In the genomic region with DNA sequence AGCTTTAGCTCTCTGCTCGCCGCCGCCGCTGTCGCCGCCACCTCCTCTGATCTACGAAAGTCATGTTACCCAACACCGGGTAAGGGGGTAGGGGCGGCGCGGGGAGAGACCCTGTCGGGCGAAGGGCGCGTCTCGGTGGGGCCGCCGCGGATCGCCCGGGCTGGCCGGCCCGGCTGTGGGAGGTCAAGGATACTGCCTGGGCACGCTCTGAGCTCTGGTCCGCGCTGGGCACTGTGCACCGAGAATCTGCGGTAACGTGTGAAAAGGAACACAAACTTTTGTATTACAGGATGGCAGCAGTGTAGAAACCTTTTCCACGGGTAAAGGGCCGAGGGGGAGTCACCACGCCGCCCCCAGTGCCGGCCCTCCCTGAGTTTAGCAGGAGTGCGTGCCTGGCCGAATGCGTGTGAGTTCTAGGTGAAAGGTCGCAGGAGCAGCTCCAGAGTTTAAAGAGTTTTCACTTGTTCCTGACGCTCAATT, we compare ENCODE assay signal across 8 cellular contexts. TPM values are rescaled to one million over a fixed set of nuclear protein-coding genes. Genes with fewer than 3 reads are reported as not detected.
DNase-seq lines count a peak whose midpoint lies in the region; ATAC-seq and TF ChIP-seq lines count a peak whose summit lies in the region.

A gene (plus strand): TSS at position 7 of the 480 bp plus-strand sequence. CDS start 56 bp downstream, at position 63.

- peak within 1 kb of the TSS; percentile 84 to 99 (median 97) for H3K27ac Mint-ChIP-seq in naive thymus-derived CD4-positive, alpha-beta T cell

- H3K27me3 Mint-ChIP-seq in naive thymus-derived CD4-positive, alpha-beta T cell: no peaks in the 10 kb centered on the region

- TF ChIP-seq POLR2A in uterus (IDR thresholded peaks at IDR 0.05): no peak

- peaks cover 24 to 66% (median 54%) of the 10 kb centered on the region in 7 donors for H3K4me1 Mint-ChIP-seq in naive thymus-derived CD4-positive, alpha-beta T cell

- peaks cover 14 to 17% of the 10 kb centered on the region in 2 donors for H3K4me1 ChIP-seq in naive thymus-derived CD4-positive, alpha-beta T cell (ENCODE audit: control insufficient read depth in 2 of 2, insufficient read depth in 2 of 2, low read length in 2 of 2)
- peaks cover 4 to 10% of the 10 kb centered on the region in 2 donors for H3K4me1 ChIP-seq in uterus

- H3K27me3 ChIP-seq in naive thymus-derived CD4-positive, alpha-beta T cell (ENCODE audit: control insufficient read depth in 2 of 2, insufficient read depth in 2 of 2, low read length in 2 of 2): no peaks in the 10 kb centered on the region
- no peaks in the 10 kb centered on the region for H3K27me3 ChIP-seq in uterus

- peaks cover 0 to 10% (median 5%) of the 10 kb centered on the region in 5 donors for H3K36me3 Mint-ChIP-seq in naive thymus-derived CD4-positive, alpha-beta T cell

- ATAC-seq in GM19351 (IDR thresholded peaks at IDR 0.05; ENCODE audit: unreplicated experiment): peak; percentile 19
- peak; percentile 20 for ATAC-seq in HG03457 (IDR thresholded peaks at IDR 0.05; ENCODE audit: unreplicated experiment)
- ATAC-seq in esophagus mucosa: peak; percentile 34
- ATAC-seq in naive thymus-derived CD4-positive, alpha-beta T cell: no peak

- H3K9me3 ChIP-seq in naive thymus-derived CD4-positive, alpha-beta T cell (ENCODE audit: control insufficient read depth in 2 of 3, low read length in 3 of 3): no peaks in the 10 kb centered on the region
- no peaks in the 10 kb centered on the region for H3K9me3 ChIP-seq in uterus

- POLR2A ChIA-PET in naive thymus-derived CD4-positive, alpha-beta T cell (lab: Charles Lee): interaction anchor here (0.7 to 2.6 kb wide), 12 partner anchors 24 to 484 kb away, joined by 3 to 20 read pairs (median 4); a partner anchor contains a TSS

- peaks cover 0 to 8% (median 0%) of the 10 kb centered on the region in 3 experiments for H3K36me3 ChIP-seq in naive thymus-derived CD4-positive, alpha-beta T cell (ENCODE audit: control insufficient read depth in 2 of 3, insufficient read depth in 3 of 3, low read length in 3 of 3)
- no peaks in the 10 kb centered on the region for H3K36me3 ChIP-seq in uterus

- intact Hi-C loops in naive thymus-derived CD4-positive, alpha-beta T cell (cut with micrococcal nuclease): loop anchor here in 1 of 2 donors (2.0 kb wide), 1 partner anchor 371 kb away; a partner anchor contains a TSS
- intact Hi-C loops in uterus (cut with DNase I; ENCODE audit: low total_unique reads): no loop called here

- peak within 1 kb of the TSS; percentile 78 for H3K4me3 ChIP-seq in naive thymus-derived CD4-positive, alpha-beta T cell (ENCODE audit: low read length)
- peak within 1 kb of the TSS; percentile 57 to 94 for H3K4me3 ChIP-seq in uterus

- CTCF ChIA-PET in naive thymus-derived CD4-positive, alpha-beta T cell (lab: Charles Lee): interaction anchor here (0.7 to 1.5 kb wide), 2 partner anchors 19 to 58 kb away, joined by 3 to 4 read pairs; no protein-coding TSS in a partner anchor

- peak within 1 kb of the TSS; percentile 86 to 100 (median 99) for H3K4me3 Mint-ChIP-seq in naive thymus-derived CD4-positive, alpha-beta T cell

- DNase-seq in T1000 (lab: John Stamatoyannopoulos, UW): peak; percentile 58
- DNase-seq in naive thymus-derived CD4-positive, alpha-beta T cell: peak in 1 of 9 donors; percentile 19
- DNase-seq in uterus: peak in 1 of 2 donors; percentile 58
- no peak for DNase-seq in AG08395 (ENCODE audit: low spot score)

- H3K27ac ChIP-seq in C4-2B (peak within 1 kb of the TSS; percentile 94), uterus (peak within 1 kb of the TSS; percentile 95 to 98)
- peak within 1 kb of the TSS; percentile 85 for H3K27ac ChIP-seq in naive thymus-derived CD4-positive, alpha-beta T cell (ENCODE audit: low read depth, low read length)

- no peak for TF ChIP-seq CTCF in C4-2B (conservative IDR thresholded peaks at IDR 0.05)
- TF ChIP-seq CTCF in uterus (IDR thresholded peaks at IDR 0.05): no peak

- peaks cover 0 to 3% (median 0%) of the 10 kb centered on the region in 11 donors for H3K9me3 Mint-ChIP-seq in naive thymus-derived CD4-positive, alpha-beta T cell

RNA-seq across cellular contexts. Expression of the gene that starts here (rescaled TPM):
- 27.5 TPM for total RNA-seq in esophagus mucosa
- total RNA-seq in naive thymus-derived CD4-positive, alpha-beta T cell: 10 to 100 TPM in 4 of 5 experiments, 1 to 10 TPM in 1; 9.2 to 24.6 (median 15.3) TPM
- 10 to 100 TPM; 15.6 to 23.1 TPM for polyA plus RNA-seq in naive thymus-derived CD4-positive, alpha-beta T cell
- total RNA-seq in uterus: 10 to 100 TPM; 12.6 to 55.1 (median 39.1) TPM
